In genomic region chr17:45414997-45415881, GRCh38 we compare ENCODE assay signal across 1 cellular context.
TF ChIP-seq lines count a peak whose summit lies in the region.

No MANE protein-coding gene starts in this region.

TF ChIP-seq in GM23338, 12 proteins besides CTCF, POLR2A, EP300 and RAD21 (continued from another document):
- TF ChIP-seq ZNF462 (CRISPR knock-in tag; IDR thresholded peaks at IDR 0.05) (no peak), ETS1 (IDR thresholded peaks at IDR 0.05) (no peak), EZH2phosphoT487 (IDR thresholded peaks at IDR 0.05; ENCODE audit: unreplicated experiment) (no peak), EZH2 (IDR thresholded peaks at IDR 0.05; ENCODE audit: low read depth, unreplicated experiment) (no peak), ZNF114 (CRISPR knock-in tag; IDR thresholded peaks at IDR 0.05) (no peak), STAT1 (IDR thresholded peaks at IDR 0.05; ENCODE audit: unreplicated experiment) (no peak), NANOG (IDR thresholded peaks at IDR 0.05; ENCODE audit: borderline replicate concordance) (no peak), CREB1 (CRISPR knock-in tag; IDR thresholded peaks at IDR 0.05; ENCODE audit: low read depth) (no peak)
TF ChIP-seq in GM23338: peak in this region for 0.
